In the genomic region with DNA sequence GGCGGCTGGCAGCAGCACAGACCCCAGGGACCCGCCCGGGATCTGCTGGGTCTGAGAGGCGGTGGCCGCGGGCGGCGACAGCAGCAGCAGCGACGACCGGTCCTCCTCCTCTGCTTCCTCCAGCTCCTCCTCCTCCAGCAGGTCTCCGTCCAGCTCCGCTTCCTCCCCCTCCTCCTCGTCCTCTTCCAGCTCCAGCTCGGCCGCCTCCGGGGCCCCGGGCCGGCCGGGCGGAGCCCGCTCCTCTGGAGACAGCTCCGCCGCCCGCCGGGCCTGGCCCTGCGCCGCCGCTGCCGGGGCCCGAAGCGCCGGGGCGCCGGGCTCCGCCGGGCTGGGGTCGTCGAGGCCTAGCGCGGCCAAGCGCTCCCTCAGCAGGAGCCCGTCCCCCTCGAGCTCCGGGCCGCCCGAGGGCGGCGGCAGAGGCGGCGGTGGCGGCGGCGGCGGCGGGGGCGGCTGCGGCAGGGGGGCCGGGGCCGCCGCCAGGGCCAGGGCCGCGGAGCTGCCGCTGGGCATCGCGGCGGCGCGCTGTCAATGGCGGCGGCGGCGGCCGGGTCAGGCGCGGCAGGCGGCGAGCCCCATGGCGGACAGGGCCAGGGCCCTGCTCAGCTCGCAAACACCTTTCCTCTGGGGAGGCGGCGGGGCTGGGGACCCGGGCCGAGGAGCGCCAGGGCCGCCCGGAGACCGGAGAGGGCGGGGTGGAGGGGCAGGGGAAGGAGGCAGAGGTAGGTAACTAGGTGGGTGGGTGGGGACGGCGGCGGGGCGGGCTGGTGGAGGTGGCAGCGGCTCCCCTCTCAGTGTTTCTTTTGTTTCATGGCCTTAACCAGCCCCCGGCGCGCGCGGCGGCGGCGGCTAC, we compare ENCODE assay signal across 8 cellular contexts. TPM values are rescaled to one million over a fixed set of nuclear protein-coding genes. Genes with fewer than 3 reads are reported as not detected.
DNase-seq lines count a peak whose midpoint lies in the region; ATAC-seq and TF ChIP-seq lines count a peak whose summit lies in the region.

No MANE protein-coding gene starts in this region.

- H3K4me2 ChIP-seq in SU-DHL-6 (ENCODE audit: low read depth, low read length, poor library complexity, severe bottlenecking) = peak overlapping the region; percentile 75

- H3K4me3 Mint-ChIP-seq in CD8-positive, alpha-beta T cell = peak overlapping the region; percentile 96

- H3K36me3 Mint-ChIP-seq in CD8-positive, alpha-beta T cell = peaks cover 15% of the 10 kb centered on the region

- peaks cover 15% of the 10 kb centered on the region; the same call in 1 of the 2 replicates for H4K20me1 ChIP-seq in SU-DHL-6 (ENCODE audit: low read depth, low read length)

- H3K9ac ChIP-seq in SU-DHL-6 (ENCODE audit: low read length) = peak overlapping the region; percentile 73

- peaks cover 47% of the 10 kb centered on the region for H3K79me2 ChIP-seq in SU-DHL-6 (ENCODE audit: insufficient read depth, low read length)

- no peaks in the 10 kb centered on the region for H3K27me3 ChIP-seq in CD8-positive, alpha-beta T cell (ENCODE audit: insufficient read depth, low read length)
- H3K27me3 ChIP-seq in SU-DHL-6 (ENCODE audit: low read length) = no peaks in the 10 kb centered on the region

- no peak overlapping the region for H2AFZ ChIP-seq in SU-DHL-6 (ENCODE audit: low read depth, low read length, severe bottlenecking)

- H3K27ac Mint-ChIP-seq in CD8-positive, alpha-beta T cell = peak overlapping the region; percentile 95

- no peaks in the 10 kb centered on the region for H3K9me2 ChIP-seq in SU-DHL-6 (replicated peaks; ENCODE audit: insufficient read depth, low read length)

- no peak for TF ChIP-seq CTCF in CD8-positive, alpha-beta T cell (IDR thresholded peaks at IDR 0.05)
- TF ChIP-seq CTCF in SU-DHL-6 (IDR thresholded peaks at IDR 0.05; ENCODE audit: insufficient read depth, low read length, poor library complexity, severe bottlenecking) = no peak

- peak overlapping the region; percentile 67 for H3K4me3 ChIP-seq in CD8-positive, alpha-beta T cell (ENCODE audit: low read depth, low read length)
- H3K4me3 ChIP-seq in SU-DHL-6 (ENCODE audit: insufficient read depth, low read length, poor library complexity, severe bottlenecking) = peak overlapping the region; percentile 63

- H3K36me3 ChIP-seq in CD8-positive, alpha-beta T cell (ENCODE audit: insufficient read depth, low read length) = no peaks in the 10 kb centered on the region
- no peaks in the 10 kb centered on the region for H3K36me3 ChIP-seq in SU-DHL-6 (ENCODE audit: low read length)

- peaks cover 39% of the 10 kb centered on the region for H3K4me1 Mint-ChIP-seq in CD8-positive, alpha-beta T cell (ENCODE audit: low read depth)

- CTCF ChIA-PET in CD8-positive, alpha-beta T cell (lab: Charles Lee) = interaction anchor here (1.1 to 2.4 kb wide), 6 partner anchors 9 to 89 kb away, joined by 3 to 9 read pairs (median 4); no protein-coding TSS in a partner anchor

- peaks cover 23% of the 10 kb centered on the region for H3F3A ChIP-seq in SU-DHL-6 (ENCODE audit: insufficient read depth)

- intact Hi-C loops in CD8-positive, alpha-beta T cell (cut with DNase I, micrococcal nuclease) = loop anchor here (1.0 to 10.0 kb wide), 8 partner anchors 150 to 1735 kb away; a partner anchor contains a TSS
- intact Hi-C loops in sciatic nerve (cut with DNase I) = no loop called here

- POLR2A ChIA-PET in CD8-positive, alpha-beta T cell (lab: Charles Lee) = interaction anchor here (0.9 to 3.3 kb wide), 11 partner anchors 8 to 318 kb away, joined by 3 to 40 read pairs (median 11); a partner anchor contains a TSS

- peak in 5 of 7 experiments; percentile 15 to 70 (median 37) for DNase-seq in CD8-positive, alpha-beta T cell
- DNase-seq in caudate nucleus (lab: John Stamatoyannopoulos, UW) = peak in 41 of 61 donors; percentile 4 to 67 (median 30)
- peak; percentile 73 for DNase-seq in islet precursor cell
- peak; percentile 53 for DNase-seq in stimulated activated CD4-positive, alpha-beta T cell treated with anti-CD3 and anti-CD28 coated beads, Interleukin-15, amount 100 ng/mL, for 24 hours
- DNase-seq in sciatic nerve (ENCODE audit: low spot score) = no peak

- no peaks in the 10 kb centered on the region for H3K9me3 ChIP-seq in CD8-positive, alpha-beta T cell (ENCODE audit: low read length)
- H3K9me3 ChIP-seq in SU-DHL-6 (ENCODE audit: insufficient read depth, low read length) = no peaks in the 10 kb centered on the region

- no peaks in the 10 kb centered on the region for H3K27me3 Mint-ChIP-seq in CD8-positive, alpha-beta T cell (ENCODE audit: low read depth)

- ATAC-seq in CD8-positive, alpha-beta T cell = no peak
- ATAC-seq in GM19351 (IDR thresholded peaks at IDR 0.05; ENCODE audit: unreplicated experiment) = peak; percentile 4
- ATAC-seq in HG03558 (IDR thresholded peaks at IDR 0.05; ENCODE audit: extremely low read depth, unreplicated experiment) = peak; percentile 0
- ATAC-seq in sciatic nerve = no peak

- peak overlapping the region; percentile 58 for H3K27ac ChIP-seq in CD8-positive, alpha-beta T cell (ENCODE audit: low read depth, low read length)
- peak overlapping the region; percentile 86 for H3K27ac ChIP-seq in SU-DHL-6 (ENCODE audit: low read depth, low read length)
- H3K27ac ChIP-seq in caudate nucleus (ENCODE audit: low read depth, low read length) = peak overlapping the region; percentile 85

- peaks cover 32% of the 10 kb centered on the region for H3K4me1 ChIP-seq in CD8-positive, alpha-beta T cell (ENCODE audit: insufficient read depth, low read length)

- no peaks in the 10 kb centered on the region for H3K9me3 Mint-ChIP-seq in CD8-positive, alpha-beta T cell

RNA-seq across cellular contexts. Expression of a gene that starts 0.4 kb away (rescaled TPM):
- total RNA-seq in CD8-positive, alpha-beta T cell = 10 to 100 TPM; 78.7 to 83.3 TPM
- 31.9 TPM for total RNA-seq in sciatic nerve

Comparison
In these comparisons a context has a peak if more than half of its experiments do, and no peak if none do; other contexts are left out.
1. ATAC-seq: peak in GM19351 (single experiment) and HG03558 (single experiment); none in CD8-positive, alpha-beta T cell (single experiment) and sciatic nerve (single experiment).
2. Peak in every context shown above with its lines, with median percentiles within 50 percentile points of each other: H3K27ac ChIP-seq.